8 cellular contexts compared by ENCODE assay signal in genomic region chr15:51970132-51970817, GRCh38.
DNase-seq lines count a peak whose midpoint lies in the region; ATAC-seq and TF ChIP-seq lines count a peak whose summit lies in the region.

No MANE protein-coding gene starts in this region.

- POLR2A ChIA-PET in RWPE1 (lab: Yijun Ruan, JAX; ENCODE audit: low non-redundant PET) = no interaction called here

- CTCF ChIA-PET in RWPE1 (lab: Yijun Ruan, JAX) = interaction anchor here (1.0 kb wide), 1 partner anchor 82 kb away, joined by 4 read pairs; no protein-coding TSS in a partner anchor

- TF ChIP-seq CTCF in RWPE1 (conservative IDR thresholded peaks at IDR 0.05; ENCODE audit: low read depth) = no peak

- peak overlapping the region; percentile 56 for H3K27ac ChIP-seq in RWPE1
- H3K27ac ChIP-seq in epithelial cell of prostate = peak overlapping the region; percentile 80

- no peak for ATAC-seq in GM18502 (IDR thresholded peaks at IDR 0.05; ENCODE audit: poor library complexity, unreplicated experiment)

- DNase-seq in NCI-H2171 treated with DMSO at 0.1 percent for 48 hours (lab: John Stamatoyannopoulos, UW) (peak; percentile 9), NCI-H2171 (lab: John Stamatoyannopoulos, UW) (no peak), RWPE1 (ENCODE audit: low spot score) (no peak), epithelial cell of prostate (ENCODE audit: low read depth, low spot score) (no peak), skeletal muscle cell (ENCODE audit: low read depth) (no peak), 8988T (no peak)
- no peak for DNase-seq in activated CD4-positive, alpha-beta T cell treated with anti-CD3 and anti-CD28 coated beads for 4 hours

- peak overlapping the region; percentile 92 for H3K4me3 ChIP-seq in skeletal muscle cell (ENCODE audit: low read depth, low read length)
